Comparison of ENCODE assay signal across 8 cellular contexts in the genomic region with DNA sequence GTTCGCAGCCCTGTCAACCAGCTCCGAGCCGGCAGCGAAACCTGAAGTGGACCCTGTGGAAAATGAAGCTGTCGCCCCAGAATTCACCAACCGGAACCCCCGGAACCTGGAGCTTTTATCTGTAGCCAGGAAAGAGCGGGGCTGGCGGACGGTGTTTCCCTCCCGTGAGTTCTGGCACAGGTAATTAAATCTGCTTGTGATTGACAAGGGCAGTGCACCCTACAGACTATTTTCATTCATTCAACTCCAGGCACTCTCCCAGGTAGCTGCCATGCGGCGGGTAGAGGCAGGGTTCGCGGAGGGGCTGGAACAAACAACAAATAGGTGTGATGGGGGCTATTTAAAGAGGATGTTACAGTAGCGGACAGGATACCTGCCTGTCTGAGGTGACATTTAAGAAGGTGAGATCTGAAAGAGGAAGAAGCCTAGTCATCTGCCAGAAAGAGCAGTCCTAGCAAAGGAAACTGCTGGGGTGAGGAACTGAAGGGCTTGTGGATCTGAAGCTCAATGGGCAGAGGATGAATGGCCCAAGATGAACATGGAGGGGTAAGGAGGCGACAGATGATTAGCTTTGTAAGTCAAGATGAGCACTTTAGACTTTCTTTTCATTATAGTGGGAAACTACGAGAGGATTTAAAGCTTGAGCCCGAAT. TPM values are rescaled to one million over a fixed set of nuclear protein-coding genes. Genes with fewer than 3 reads are reported as not detected.
A peak's percentile ranks its signal among the peaks of the same experiment; 100 is the strongest.
DNase-seq lines count a peak whose midpoint lies in the region; ATAC-seq, FAIRE-seq and TF ChIP-seq lines count a peak whose summit lies in the region.

No MANE protein-coding gene starts in this region.

- intact Hi-C loops in ovary (cut with DNase I), result loop anchor here in 1 of 4 donors (5.0 kb wide), 1 partner anchor 41 kb away; no protein-coding TSS in a partner anchor

- peak overlapping the region; percentile 67 for H3K27ac ChIP-seq in SU-DHL-6 (ENCODE audit: low read depth, low read length)
- H3K27ac ChIP-seq in ovary, result peak overlapping the region; percentile 16 to 59

- H4K20me1 ChIP-seq in SU-DHL-6 (ENCODE audit: low read depth, low read length), result peaks cover 16% of the 10 kb centered on the region; the same call in 1 of the 2 replicates

- no peak for TF ChIP-seq EP300 in ovary (IDR thresholded peaks at IDR 0.05)

- H3K9me3 ChIP-seq in SU-DHL-6 (ENCODE audit: insufficient read depth, low read length) (no peaks in the 10 kb centered on the region), ovary (no peaks in the 10 kb centered on the region)

- H3K9me2 ChIP-seq in SU-DHL-6 (replicated peaks; ENCODE audit: insufficient read depth, low read length), result no peaks in the 10 kb centered on the region

- peak overlapping the region; percentile 82 for H3K4me3 ChIP-seq in SU-DHL-6 (ENCODE audit: insufficient read depth, low read length, poor library complexity, severe bottlenecking)
- H3K4me3 ChIP-seq in epithelial cell of proximal tubule (ENCODE audit: low read depth, low read length), result peak overlapping the region; percentile 96
- H3K4me3 ChIP-seq in ovary, result peak overlapping the region; percentile 62

- peaks cover 74% of the 10 kb centered on the region for H3K79me2 ChIP-seq in SU-DHL-6 (ENCODE audit: insufficient read depth, low read length)

- H3K27me3 ChIP-seq in SU-DHL-6 (ENCODE audit: low read length) (no peaks in the 10 kb centered on the region), ovary (no peaks in the 10 kb centered on the region)

- H3K36me3 ChIP-seq in SU-DHL-6 (ENCODE audit: low read length), result peaks cover 31% of the 10 kb centered on the region
- no peaks in the 10 kb centered on the region for H3K36me3 ChIP-seq in ovary

- TF ChIP-seq CTCF in SU-DHL-6 (IDR thresholded peaks at IDR 0.05; ENCODE audit: insufficient read depth, low read length, poor library complexity, severe bottlenecking) (no peak), epithelial cell of proximal tubule (conservative IDR thresholded peaks at IDR 0.05; ENCODE audit: low read depth, low read length) (no peak), ovary (IDR thresholded peaks at IDR 0.05) (no peak)

- WGBS in ovary, 3 donors, result 11 to 14% (median 14%) methylated on average over 19 of the region's 19 CpGs

- peaks cover 11% of the 10 kb centered on the region for H3K4me1 ChIP-seq in ovary (ENCODE audit: insufficient read depth)

- peak overlapping the region; percentile 15 for H2AFZ ChIP-seq in SU-DHL-6 (ENCODE audit: low read depth, low read length, severe bottlenecking)

- peak; percentile 11 for DNase-seq in activated gamma-delta T cell treated with Interleukin-2 at 50 U/mL for 16 hours
- DNase-seq in activated gamma-delta T cell (lab: John Stamatoyannopoulos, UW), result no peak
- DNase-seq in epithelial cell of proximal tubule (ENCODE audit: low read depth), result no peak
- DNase-seq in ovary, result peak in 2 of 5 donors; percentile 33 to 48
- no peak for DNase-seq in ecto neural progenitor cell (ENCODE audit: low spot score)
- DNase-seq in urothelium cell line (ENCODE audit: low spot score), result no peak

- H3K9ac ChIP-seq in SU-DHL-6 (ENCODE audit: low read length), result peak overlapping the region; percentile 96

- H3F3A ChIP-seq in SU-DHL-6 (ENCODE audit: insufficient read depth), result 0 out of 2 replicates have a peak, but pooled peaks cover 6% of the 10 kb centered on the region

- no peak for TF ChIP-seq POLR2A in ovary (IDR thresholded peaks at IDR 0.05)

- FAIRE-seq in urothelium cell line (lab: Jason Lieb, UNC), result no peak

- H3K4me2 ChIP-seq in SU-DHL-6 (ENCODE audit: low read depth, low read length, poor library complexity, severe bottlenecking), result peak overlapping the region; percentile 64

- ATAC-seq in HG03280 (IDR thresholded peaks at IDR 0.05; ENCODE audit: unreplicated experiment), result no peak

RNA-seq across cellular contexts. Expression of a gene that starts 0.8 kb away (rescaled TPM):
- total RNA-seq in epithelial cell of proximal tubule, result 166 and 183 TPM in 2 replicates
- total RNA-seq in ovary, result 10 to 100 TPM; 51.0 to 98.7 (median 54.0) TPM
- 100 to 1,000 TPM in 1 of 2 donors, 10 to 100 TPM in 1; 67.9 to 112 TPM for polyA plus RNA-seq in ovary

RNA-seq across cellular contexts. Expression of a gene that starts 1.7 kb away (rescaled TPM):
- total RNA-seq in epithelial cell of proximal tubule (237 and 390 TPM in 2 replicates), ovary (100 to 1,000 TPM in 6 of 7 donors, 10 to 100 TPM in 1; 83.5 to 189 (median 162) TPM)
- polyA plus RNA-seq in ovary, result 100 to 1,000 TPM; 108 to 237 TPM

RNA-seq across cellular contexts. Expression of a gene that starts 9.0 kb away (rescaled TPM):
- total RNA-seq in epithelial cell of proximal tubule (not detected in 2 replicates), ovary (under 1 TPM in 4 of 7 donors, not detected in 3; 0.20 to 0.57 (median 0.37) TPM)
- 1 to 10 TPM; 1.1 to 1.2 TPM for polyA plus RNA-seq in ovary

RNA-seq across cellular contexts. Expression of a gene that starts 29.2 kb away (rescaled TPM):
- 38.3 and 110 TPM in 2 replicates for total RNA-seq in epithelial cell of proximal tubule
- total RNA-seq in ovary, result 100 to 1,000 TPM in 1 of 7 donors, 10 to 100 TPM in 4, 1 to 10 TPM in 2; 7.2 to 113 (median 20.3) TPM
- 10 to 100 TPM; 15.3 to 56.6 TPM for polyA plus RNA-seq in ovary
